ENCODE assay signal across 7 cellular contexts in the genomic region with DNA sequence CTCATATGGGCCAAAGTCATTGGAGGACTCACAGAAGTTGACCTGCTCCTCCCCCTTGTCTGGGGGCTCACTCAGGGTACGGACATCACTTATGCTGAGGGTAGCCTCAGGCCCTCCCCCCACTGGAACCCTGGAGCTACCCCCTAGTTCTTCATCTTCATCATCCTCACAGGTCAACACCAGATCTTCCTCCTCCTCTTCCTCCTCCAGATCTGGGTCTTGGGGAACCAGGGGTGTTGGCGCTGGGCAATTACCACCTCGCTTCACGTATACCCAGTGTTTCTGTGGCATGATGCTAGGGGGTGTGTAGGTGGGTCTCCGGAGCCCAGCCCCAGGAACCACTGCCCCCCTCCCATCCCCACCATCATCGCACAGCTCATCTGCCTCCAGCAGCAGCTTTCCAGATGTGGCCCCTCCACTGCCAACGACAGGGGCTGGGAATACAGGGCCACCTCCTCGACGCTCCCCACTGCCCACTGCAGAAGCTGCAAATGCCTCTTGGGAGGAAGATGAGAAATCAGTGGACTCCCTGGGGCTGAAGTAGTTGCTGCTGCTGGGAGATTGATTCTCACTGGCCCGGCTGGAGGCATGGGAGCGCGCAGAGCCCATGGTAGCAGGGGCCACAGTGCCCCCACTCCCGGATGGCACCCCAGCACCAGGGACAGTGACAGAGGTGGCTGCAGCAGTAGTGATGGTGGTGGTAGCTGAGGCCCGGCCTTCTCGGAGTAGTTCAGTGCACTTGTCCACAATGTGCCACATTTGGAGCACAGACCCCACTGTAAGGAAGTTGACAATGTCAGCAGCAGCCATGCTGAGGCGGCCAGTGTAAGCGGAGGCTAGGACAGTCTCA. TPM values are rescaled to one million over a fixed set of nuclear protein-coding genes. Genes with fewer than 3 reads are reported as not detected.
DNase-seq lines count a peak whose midpoint lies in the region; ATAC-seq and TF ChIP-seq lines count a peak whose summit lies in the region.

No MANE protein-coding gene starts in this region.

- H3K9ac ChIP-seq in DND-41 (ENCODE audit: low read depth, low read length) = no peak overlapping the region
- H3K9ac ChIP-seq in endodermal cell (ENCODE audit: extremely low read depth, low read length, poor library complexity, severe bottlenecking) = no peak overlapping the region
- peak overlapping the region in 1 of 3 donors; percentile 57 for H3K9ac ChIP-seq in skeletal muscle tissue (ENCODE audit: low read depth in 1 of 3, low read length in 3 of 3)

- H3K36me3 Mint-ChIP-seq in endodermal cell (ENCODE audit: low read depth) = peaks cover 32% of the 10 kb centered on the region

- ATAC-seq in DND-41 (ENCODE audit: insufficient read depth, low read depth) (no peak), Panc1 (no peak)

- H3K36me3 ChIP-seq in DND-41 (ENCODE audit: insufficient read depth, low read length) = peaks cover 40% of the 10 kb centered on the region
- peaks cover 16% of the 10 kb centered on the region for H3K36me3 ChIP-seq in Panc1 (ENCODE audit: control insufficient read depth, insufficient read depth, low read length)
- peaks cover 26% of the 10 kb centered on the region for H3K36me3 ChIP-seq in endodermal cell (ENCODE audit: control insufficient read depth, insufficient read depth, low read length)
- peaks cover 24 to 30% (median 25%) of the 10 kb centered on the region in 3 donors for H3K36me3 ChIP-seq in skeletal muscle tissue (ENCODE audit: control insufficient read depth in 3 of 3, insufficient read depth in 3 of 3, low read length in 3 of 3)

- BruUV-seq in Panc1 (replicated peaks; lab: Mats Ljungman, UMichigan) = no TSS peak

- H3K79me2 ChIP-seq in DND-41 (ENCODE audit: insufficient read depth, low read length) = peaks cover 66% of the 10 kb centered on the region

- peaks cover 70% of the 10 kb centered on the region for H3K4me1 ChIP-seq in DND-41 (ENCODE audit: insufficient read depth, low read length)
- peaks cover 53% of the 10 kb centered on the region for H3K4me1 ChIP-seq in Panc1 (ENCODE audit: control insufficient read depth, insufficient read depth, low read length)
- peaks cover 11% of the 10 kb centered on the region for H3K4me1 ChIP-seq in endodermal cell (ENCODE audit: control insufficient read depth, insufficient read depth, low read length)
- H3K4me1 ChIP-seq in skeletal muscle tissue (ENCODE audit: control insufficient read depth in 3 of 3, insufficient read depth in 3 of 3, low read length in 3 of 3) = peaks cover 49 to 77% (median 52%) of the 10 kb centered on the region in 3 donors

- in situ Hi-C loops in Panc1 (cut with HindIII; ENCODE audit: low pct_unique_long_range_greater_than_20kb, low sequenced_read_pairs) = no loop called here

- H3K27me3 Mint-ChIP-seq in endodermal cell (ENCODE audit: insufficient read depth) = peaks cover 13% of the 10 kb centered on the region

- H3K27ac Mint-ChIP-seq in endodermal cell = no peak overlapping the region

- intact Hi-C loops in Panc1 (cut with micrococcal nuclease; ENCODE audit: unreplicated experiment) = no loop called here

- POLR2A ChIA-PET in Panc1 (lab: Charles Lee) = no interaction called here

- CTCF ChIA-PET in Panc1 (lab: Charles Lee) = interaction anchor here (0.6 kb wide), 1 partner anchor 29 kb away, joined by 4 read pairs; no protein-coding TSS in a partner anchor

- TF ChIP-seq CTCF in DND-41 (IDR thresholded peaks at IDR 0.05; ENCODE audit: borderline replicate concordance, extremely low read depth, low read length, poor library complexity, severe bottlenecking) (no peak), Panc1 (IDR thresholded peaks at IDR 0.05) (no peak), endodermal cell (conservative IDR thresholded peaks at IDR 0.05) (no peak)

- no peaks in the 10 kb centered on the region for H3K27me3 ChIP-seq in DND-41 (ENCODE audit: insufficient read depth, low read length, poor library complexity)
- no peaks in the 10 kb centered on the region for H3K27me3 ChIP-seq in Panc1 (ENCODE audit: control insufficient read depth, insufficient read depth, low read length)
- peaks cover 20% of the 10 kb centered on the region for H3K27me3 ChIP-seq in endodermal cell (ENCODE audit: control insufficient read depth, insufficient read depth, low read length, poor library complexity, severe bottlenecking)
- H3K27me3 ChIP-seq in skeletal muscle tissue (ENCODE audit: control insufficient read depth in 3 of 3, insufficient read depth in 3 of 3, low read length in 3 of 3) = no peaks in the 10 kb centered on the region

- no peak overlapping the region for H3K4me3 ChIP-seq in DND-41 (ENCODE audit: low read depth in 1 of 2, low read length in 2 of 2)
- H3K4me3 ChIP-seq in Panc1 (ENCODE audit: low read depth in 2 of 2, low read length in 2 of 2) = no peak overlapping the region
- H3K4me3 ChIP-seq in endodermal cell (ENCODE audit: low read length) = no peak overlapping the region
- no peak overlapping the region for H3K4me3 ChIP-seq in skeletal muscle tissue (ENCODE audit: low read length in 3 of 3)

- peak overlapping the region; percentile 75; the same call in 1 of the 2 replicates for H3K4me2 ChIP-seq in DND-41 (ENCODE audit: insufficient read depth, low read length)

- no peaks in the 10 kb centered on the region for H3K9me3 Mint-ChIP-seq in endodermal cell

- no peak for DNase-seq in DND-41
- DNase-seq in Panc1 (ENCODE audit: low read depth, low spot score) = no peak
- no peak for DNase-seq in endodermal cell
- DNase-seq in cerebellar nuclear complex (lab: John Stamatoyannopoulos, UW) = no peak
- DNase-seq in HCEC 1CT = no peak
- DNase-seq in NCI-H187 treated with DMSO at 0.1 percent for 48 hours (lab: John Stamatoyannopoulos, UW) = no peak

- peaks cover 38% of the 10 kb centered on the region for H3K4me1 Mint-ChIP-seq in endodermal cell

- peak overlapping the region; percentile 87 for H3K4me3 Mint-ChIP-seq in endodermal cell

- WGBS in endodermal cell (ENCODE audit: insufficient coverage in 1 of 2, insufficient read length in 1 of 2), 2 experiments = 94 to 95% methylated on average over 7 to 15 of the region's 17 CpGs

- no peaks in the 10 kb centered on the region for H3K9me3 ChIP-seq in DND-41 (ENCODE audit: insufficient read depth, low read length, severe bottlenecking)
- H3K9me3 ChIP-seq in Panc1 (ENCODE audit: control insufficient read depth, insufficient read depth, low read depth, low read length) = no peaks in the 10 kb centered on the region
- no peaks in the 10 kb centered on the region for H3K9me3 ChIP-seq in endodermal cell (ENCODE audit: control insufficient read depth, low read length)
- no peaks in the 10 kb centered on the region for H3K9me3 ChIP-seq in skeletal muscle tissue (ENCODE audit: control insufficient read depth in 3 of 3, low read length in 3 of 3)

- no peak overlapping the region; the same call in 1 of the 2 replicates for H3K27ac ChIP-seq in DND-41 (ENCODE audit: low read length)
- H3K27ac ChIP-seq in Panc1 (ENCODE audit: low read length) = peak overlapping the region; percentile 99
- H3K27ac ChIP-seq in endodermal cell (ENCODE audit: low read depth, low read length) = no peak overlapping the region
- H3K27ac ChIP-seq in skeletal muscle tissue (ENCODE audit: low read depth, low read length) = peak overlapping the region; percentile 91

- H4K20me1 ChIP-seq in DND-41 (ENCODE audit: insufficient read depth, low read length) = peaks cover 20% of the 10 kb centered on the region

- H2AFZ ChIP-seq in DND-41 (ENCODE audit: low read depth, low read length) = no peak overlapping the region

RNA-seq across cellular contexts. Expression of gene ZBTB22, which starts 1.6 kb away (rescaled TPM):
- total RNA-seq in Panc1 (2021; ENCODE audit: unreplicated experiment) = 16.0 TPM
- polyA plus RNA-seq in Panc1 (2012; ENCODE audit: insufficient read length) = 16.4 TPM
- 10 to 100 TPM; 15.2 to 19.8 TPM for total RNA-seq in endodermal cell
- 26.5 TPM for polyA plus RNA-seq in endodermal cell (2013, experiment 1 of 2)
- 20.6 TPM for polyA plus RNA-seq in endodermal cell (2013, experiment 2 of 2)
- 17.7 TPM for total RNA-seq in skeletal muscle tissue

RNA-seq across cellular contexts. Expression of gene TAPBP, which starts 2.1 kb away (rescaled TPM):
- total RNA-seq in Panc1 (2021; ENCODE audit: unreplicated experiment) (246 TPM), endodermal cell (10 to 100 TPM in 1 of 2 donors, 1 to 10 TPM in 1; 7.0 to 11.1 TPM), skeletal muscle tissue (16.7 TPM)
- polyA plus RNA-seq in Panc1 (2012; ENCODE audit: insufficient read length) = 167 TPM
- polyA plus RNA-seq in endodermal cell (2013, experiment 1 of 2) = 13.5 TPM
- 12.4 TPM for polyA plus RNA-seq in endodermal cell (2013, experiment 2 of 2)

RNA-seq across cellular contexts. Expression of gene DAXX, which starts 6.8 kb away (rescaled TPM):
- 77.6 TPM for total RNA-seq in Panc1 (2021; ENCODE audit: unreplicated experiment)
- polyA plus RNA-seq in Panc1 (2012; ENCODE audit: insufficient read length) = 81.1 TPM
- total RNA-seq in endodermal cell = 10 to 100 TPM; 51.2 to 52.6 TPM
- 50.9 TPM for polyA plus RNA-seq in endodermal cell (2013, experiment 1 of 2)
- polyA plus RNA-seq in endodermal cell (2013, experiment 2 of 2) = 48.1 TPM
- 15.1 TPM for total RNA-seq in skeletal muscle tissue

RNA-seq across cellular contexts. Expression of gene RGL2, which starts 17.2 kb away (rescaled TPM):
- total RNA-seq in Panc1 (2021; ENCODE audit: unreplicated experiment) = 84.4 TPM
- 102 TPM for polyA plus RNA-seq in Panc1 (2012; ENCODE audit: insufficient read length)
- total RNA-seq in endodermal cell = 10 to 100 TPM; 85.6 to 98.0 TPM
- 54.9 TPM for polyA plus RNA-seq in endodermal cell (2013, experiment 1 of 2)
- polyA plus RNA-seq in endodermal cell (2013, experiment 2 of 2) = 46.3 TPM
- total RNA-seq in skeletal muscle tissue = 18.3 TPM

RNA-seq across cellular contexts. Expression of gene PFDN6, which starts 26.6 kb away (rescaled TPM):
- 101 TPM for total RNA-seq in Panc1 (2021; ENCODE audit: unreplicated experiment)
- polyA plus RNA-seq in Panc1 (2012; ENCODE audit: insufficient read length) = 127 TPM
- 10 to 100 TPM; 69.9 to 86.4 TPM for total RNA-seq in endodermal cell
- 91.1 TPM for polyA plus RNA-seq in endodermal cell (2013, experiment 1 of 2)
- 84.9 TPM for polyA plus RNA-seq in endodermal cell (2013, experiment 2 of 2)
- total RNA-seq in skeletal muscle tissue = 27.1 TPM

Comparison
In these comparisons a context has a peak if more than half of its experiments do, and no peak if none do; other contexts are left out.
1. H3K27ac ChIP-seq: peak in Panc1 (single experiment) and skeletal muscle tissue (single experiment); none in DND-41 (single experiment) and endodermal cell (single experiment).
2. RNA of gene TAPBP, which starts 2.1 kb away (total RNA-seq): 246 TPM in Panc1 (single experiment); 16.7 TPM in skeletal muscle tissue (single experiment) and 7.0 to 11.1 TPM in endodermal cell; every median in the first group is over 10 times any median in the second.